Comparison of ENCODE assay signal across 1 cellular context in genomic region chr10:34802692-34803091, GRCh38.
TF ChIP-seq lines count a peak whose summit lies in the region.

No MANE protein-coding gene starts in this region.

TF ChIP-seq in HCT116, 20 proteins besides CTCF, POLR2A, EP300 and RAD21 (continued from another document):
- TF ChIP-seq, protein P1, sequence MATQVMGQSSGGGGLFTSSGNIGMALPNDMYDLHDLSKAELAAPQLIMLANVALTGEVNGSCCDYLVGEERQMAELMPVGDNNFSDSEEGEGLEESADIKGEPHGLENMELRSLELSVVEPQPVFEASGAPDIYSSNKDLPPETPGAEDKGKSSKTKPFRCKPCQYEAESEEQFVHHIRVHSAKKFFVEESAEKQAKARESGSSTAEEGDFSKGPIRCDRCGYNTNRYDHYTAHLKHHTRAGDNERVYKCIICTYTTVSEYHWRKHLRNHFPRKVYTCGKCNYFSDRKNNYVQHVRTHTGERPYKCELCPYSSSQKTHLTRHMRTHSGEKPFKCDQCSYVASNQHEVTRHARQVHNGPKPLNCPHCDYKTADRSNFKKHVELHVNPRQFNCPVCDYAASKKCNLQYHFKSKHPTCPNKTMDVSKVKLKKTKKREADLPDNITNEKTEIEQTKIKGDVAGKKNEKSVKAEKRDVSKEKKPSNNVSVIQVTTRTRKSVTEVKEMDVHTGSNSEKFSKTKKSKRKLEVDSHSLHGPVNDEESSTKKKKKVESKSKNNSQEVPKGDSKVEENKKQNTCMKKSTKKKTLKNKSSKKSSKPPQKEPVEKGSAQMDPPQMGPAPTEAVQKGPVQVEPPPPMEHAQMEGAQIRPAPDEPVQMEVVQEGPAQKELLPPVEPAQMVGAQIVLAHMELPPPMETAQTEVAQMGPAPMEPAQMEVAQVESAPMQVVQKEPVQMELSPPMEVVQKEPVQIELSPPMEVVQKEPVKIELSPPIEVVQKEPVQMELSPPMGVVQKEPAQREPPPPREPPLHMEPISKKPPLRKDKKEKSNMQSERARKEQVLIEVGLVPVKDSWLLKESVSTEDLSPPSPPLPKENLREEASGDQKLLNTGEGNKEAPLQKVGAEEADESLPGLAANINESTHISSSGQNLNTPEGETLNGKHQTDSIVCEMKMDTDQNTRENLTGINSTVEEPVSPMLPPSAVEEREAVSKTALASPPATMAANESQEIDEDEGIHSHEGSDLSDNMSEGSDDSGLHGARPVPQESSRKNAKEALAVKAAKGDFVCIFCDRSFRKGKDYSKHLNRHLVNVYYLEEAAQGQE (IDR thresholded peaks at IDR 0.05; ENCODE audit: low read depth), result no peak
- TF ChIP-seq, protein P2, sequence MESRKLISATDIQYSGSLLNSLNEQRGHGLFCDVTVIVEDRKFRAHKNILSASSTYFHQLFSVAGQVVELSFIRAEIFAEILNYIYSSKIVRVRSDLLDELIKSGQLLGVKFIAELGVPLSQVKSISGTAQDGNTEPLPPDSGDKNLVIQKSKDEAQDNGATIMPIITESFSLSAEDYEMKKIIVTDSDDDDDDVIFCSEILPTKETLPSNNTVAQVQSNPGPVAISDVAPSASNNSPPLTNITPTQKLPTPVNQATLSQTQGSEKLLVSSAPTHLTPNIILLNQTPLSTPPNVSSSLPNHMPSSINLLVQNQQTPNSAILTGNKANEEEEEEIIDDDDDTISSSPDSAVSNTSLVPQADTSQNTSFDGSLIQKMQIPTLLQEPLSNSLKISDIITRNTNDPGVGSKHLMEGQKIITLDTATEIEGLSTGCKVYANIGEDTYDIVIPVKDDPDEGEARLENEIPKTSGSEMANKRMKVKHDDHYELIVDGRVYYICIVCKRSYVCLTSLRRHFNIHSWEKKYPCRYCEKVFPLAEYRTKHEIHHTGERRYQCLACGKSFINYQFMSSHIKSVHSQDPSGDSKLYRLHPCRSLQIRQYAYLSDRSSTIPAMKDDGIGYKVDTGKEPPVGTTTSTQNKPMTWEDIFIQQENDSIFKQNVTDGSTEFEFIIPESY (IDR thresholded peaks at IDR 0.05; ENCODE audit: extremely low read depth, insufficient replicate concordance, low read length), result no peak
